In the genomic region with DNA sequence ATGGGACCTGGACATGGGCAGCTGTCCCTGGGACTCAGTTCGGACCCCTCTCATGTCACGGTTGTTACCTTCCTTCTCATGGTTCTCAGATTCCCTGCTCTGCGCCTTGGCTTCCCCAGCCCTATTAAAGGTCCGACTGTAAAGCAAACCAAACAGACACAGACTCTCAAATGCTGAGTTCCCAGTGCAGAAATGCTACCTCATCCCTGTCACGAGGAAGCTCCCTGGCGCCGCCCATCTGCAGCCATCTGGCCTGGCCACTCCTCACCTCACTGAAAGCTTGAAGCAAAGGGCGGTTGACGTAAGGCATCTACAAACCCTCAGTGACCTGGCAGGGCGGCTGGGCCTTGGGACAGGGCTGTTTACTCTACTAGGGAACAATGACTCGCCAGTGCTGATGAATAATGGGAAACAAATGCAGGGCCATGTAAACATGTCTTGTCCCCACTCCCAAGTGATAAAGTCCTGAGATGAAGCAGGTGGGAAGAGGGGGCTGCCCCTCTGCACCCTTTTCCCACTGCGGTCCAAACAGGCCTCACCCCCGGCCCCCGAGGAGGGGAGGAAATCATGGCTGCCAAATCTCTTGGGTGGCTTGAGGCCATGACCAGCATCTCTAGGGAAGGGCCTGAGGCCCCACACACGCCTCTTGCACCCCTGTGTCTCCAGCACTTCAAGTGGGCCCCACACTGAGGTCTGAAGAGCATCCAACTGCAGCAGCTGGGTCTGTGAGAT, we compare ENCODE assay signal across 10 cellular contexts. TPM values are rescaled to one million over a fixed set of nuclear protein-coding genes. Genes with fewer than 3 reads are reported as not detected.
DNase-seq lines count a peak whose midpoint lies in the region; ATAC-seq, FAIRE-seq and TF ChIP-seq lines count a peak whose summit lies in the region.
"Had no signal": no experiment of that assay in that cellular context is flagged by ENCODE, and none has a peak within 500 bp of the region (broad histone marks: within the 10 kb centered on the region; RNA-seq: fewer than 3 reads in every experiment).

No MANE protein-coding gene starts in this region.

- 62% methylated on average over 7 of the region's 15 CpGs; no CpG with 5 or more reads in 1 of the 2 donors for WGBS in gastroesophageal sphincter (ENCODE audit: low coverage in 1 of 2), 2 donors
- 27 to 58% (median 42%) methylated on average over 12 to 15 of the region's 15 CpGs for WGBS in small intestine, 3 donors

- DNase-seq in HCT116 (ENCODE audit: low read depth, low spot score) (no peak), PC-9 (peak; percentile 61 to 83), small intestine (peak; percentile 69), posterior cingulate gyrus (no peak)
- DNase-seq: activated gamma-delta T cell treated with Interleukin-2 at 50 U/mL for 16 hours had no signal

- intact Hi-C loops in HCT116 (cut with micrococcal nuclease), result no loop called here
- intact Hi-C loops in PC-9 (cut with micrococcal nuclease; ENCODE audit: unreplicated experiment), result no loop called here
- intact Hi-C loops in posterior cingulate gyrus (cut with DNase I), result no loop called here

- H2AFZ ChIP-seq in HCT116 (ENCODE audit: low read depth, low read length, poor library complexity, severe bottlenecking) (no peak overlapping the region), PC-9 (no peak overlapping the region)

- H4K20me1 ChIP-seq in HCT116 (ENCODE audit: insufficient read depth) (no peaks in the 10 kb centered on the region), PC-9 (ENCODE audit: insufficient read depth) (no peaks in the 10 kb centered on the region; the same call in 1 of the 2 replicates)

- TF ChIP-seq CTCF in HCT116 (IDR thresholded peaks at IDR 0.05 in 2 of 3, conservative IDR thresholded peaks at IDR 0.05 in 1 of 3; ENCODE audit: borderline replicate concordance in 1 of 3, insufficient read depth in 1 of 3, low read depth in 2 of 3, low read length in 2 of 3), result no peak
- TF ChIP-seq CTCF in PC-9 (conservative IDR thresholded peaks at IDR 0.05), result no peak
- peak in 2 of 4 experiments; percentile 4 to 29 for TF ChIP-seq CTCF in gastroesophageal sphincter (IDR thresholded peaks at IDR 0.05)

- FAIRE-seq in small intestine (lab: Jason Lieb, UNC), result no peak
- FAIRE-seq: GM18507 had no signal

- TF ChIP-seq EP300 in gastroesophageal sphincter (IDR thresholded peaks at IDR 0.05), result no peak

- H3K4me2 ChIP-seq in HCT116 (ENCODE audit: low read length), result peak overlapping the region; percentile 13
- H3K4me2 ChIP-seq in PC-9, result no peak overlapping the region

- no peak for TF ChIP-seq POLR2A in HCT116 (IDR thresholded peaks at IDR 0.05; ENCODE audit: borderline replicate concordance, extremely low read depth, insufficient read depth, insufficient read length)
- TF ChIP-seq POLR2A in gastroesophageal sphincter (IDR thresholded peaks at IDR 0.05), result no peak

- H3K79me2 ChIP-seq in HCT116 (ENCODE audit: insufficient read depth, low read length) (no peaks in the 10 kb centered on the region), PC-9 (ENCODE audit: low read depth) (no peaks in the 10 kb centered on the region)

- H3K27me3 ChIP-seq in HCT116 (ENCODE audit: insufficient read depth, low read length) (no peaks in the 10 kb centered on the region), PC-9 (ENCODE audit: insufficient read depth, low read depth) (peaks cover 50% of the 10 kb centered on the region), gastroesophageal sphincter (no peaks in the 10 kb centered on the region), small intestine (ENCODE audit: control insufficient read depth in 2 of 2, insufficient read depth in 2 of 2, low read length in 2 of 2) (no peaks in the 10 kb centered on the region)

- H3K9ac ChIP-seq in HCT116 (ENCODE audit: low read length), result no peak overlapping the region

- H3K9me3 ChIP-seq in HCT116 (ENCODE audit: control insufficient read depth in 1 of 2, insufficient read depth in 1 of 2, low read depth in 1 of 2, low read length in 2 of 2) (no peaks in the 10 kb centered on the region), PC-9 (ENCODE audit: insufficient read depth, low read depth) (no peaks in the 10 kb centered on the region), gastroesophageal sphincter (no peaks in the 10 kb centered on the region), small intestine (ENCODE audit: control insufficient read depth, low read depth) (no peaks in the 10 kb centered on the region)

- H3K36me3 ChIP-seq in HCT116 (ENCODE audit: control insufficient read depth in 1 of 2, insufficient read depth in 2 of 2, low read length in 2 of 2) (no peaks in the 10 kb centered on the region), PC-9 (ENCODE audit: low read depth) (no peaks in the 10 kb centered on the region), gastroesophageal sphincter (no peaks in the 10 kb centered on the region), small intestine (ENCODE audit: control insufficient read depth in 2 of 2, insufficient read depth in 2 of 2, low read length in 2 of 2) (no peaks in the 10 kb centered on the region)

- POLR2A ChIA-PET in HCT116 (lab: Charles Lee) (no interaction called here), PC-9 (lab: Charles Lee; ENCODE audit: unreplicated experiment) (no interaction called here)

- H3F3A ChIP-seq in PC-9 (ENCODE audit: insufficient read depth, low read depth), result no peaks in the 10 kb centered on the region

- peak; percentile 57 for ATAC-seq in HCT116
- peak; percentile 83 for ATAC-seq in gastroesophageal sphincter
- no peak for ATAC-seq in HG03159 (IDR thresholded peaks at IDR 0.05; ENCODE audit: unreplicated experiment)
- ATAC-seq in GM19467 (IDR thresholded peaks at IDR 0.05; ENCODE audit: unreplicated experiment), result no peak
- no peak for ATAC-seq in GM19452 (IDR thresholded peaks at IDR 0.05; ENCODE audit: unreplicated experiment)

- H3K9me2 ChIP-seq in HCT116 (ENCODE audit: insufficient read depth) (no peaks in the 10 kb centered on the region), PC-9 (ENCODE audit: insufficient read depth) (no peaks in the 10 kb centered on the region)

- H3K4me1 ChIP-seq in HCT116 (ENCODE audit: control insufficient read depth in 1 of 2, insufficient read depth in 2 of 2, low read length in 2 of 2) (peaks cover 0 to 14% of the 10 kb centered on the region in 2 experiments; a peak in 2 of 4 replicates), PC-9 (replicated peaks; ENCODE audit: insufficient read depth) (no peaks in the 10 kb centered on the region), gastroesophageal sphincter (peaks cover 17 to 99% (median 89%) of the 10 kb centered on the region in 3 donors), small intestine (ENCODE audit: control insufficient read depth in 2 of 2, insufficient read depth in 1 of 2, low read depth in 1 of 2, low read length in 1 of 2) (peaks cover 0 to 4% of the 10 kb centered on the region in 2 donors)

- no peak for TF ChIP-seq RAD21 in HCT116 (IDR thresholded peaks at IDR 0.05; ENCODE audit: low read depth)

- CTCF ChIA-PET in HCT116 (lab: Charles Lee) (no interaction called here), PC-9 (lab: Charles Lee) (interaction anchor here (0.6 to 0.9 kb wide), 2 partner anchors 62 to 1067 kb away, joined by 3 read pairs; no protein-coding TSS in a partner anchor)

- H3K27ac ChIP-seq in HCT116 (ENCODE audit: low read depth, low read length) (no peak overlapping the region), PC-9 (no peak overlapping the region), gastroesophageal sphincter (peak overlapping the region; percentile 45 to 89 (median 84)), small intestine (ENCODE audit: low read depth in 1 of 2, low read length in 1 of 2) (peak overlapping the region in 1 of 2 donors; percentile 85)

- H3K4me3 ChIP-seq in HCT116 (replicated peaks in 1 of 2; ENCODE audit: low read depth in 1 of 2, low read length in 2 of 2), result no peak overlapping the region
- H3K4me3 ChIP-seq in PC-9, result no peak overlapping the region
- no peak overlapping the region for H3K4me3 ChIP-seq in gastroesophageal sphincter
- no peak overlapping the region for H3K4me3 ChIP-seq in small intestine (ENCODE audit: low read depth in 1 of 2, low read length in 2 of 2)

- BruUV-seq in HCT116 (replicated peaks; lab: Mats Ljungman, UMichigan) (no TSS peak), PC-9 (replicated peaks; lab: Mats Ljungman, UMichigan) (no TSS peak)

- RAD21 ChIA-PET in HCT116 (lab: Charles Lee; ENCODE audit: low non-redundant PET in 1 of 2, low total read pairs in 2 of 2, uncharacterized antibody in 2 of 2, unreplicated experiment in 2 of 2), result no interaction called here

TF ChIP-seq in HCT116, 20 proteins besides CTCF, POLR2A, EP300 and RAD21 (continues in another document):
- TF ChIP-seq SRF (IDR thresholded peaks at IDR 0.05; ENCODE audit: low read depth) (no peak), EZH2phosphoT487 (IDR thresholded peaks at IDR 0.05; ENCODE audit: borderline replicate concordance) (no peak), ZFX (IDR thresholded peaks at IDR 0.05) (no peak), SP1 (IDR thresholded peaks at IDR 0.05; ENCODE audit: low read depth) (no peak), CBX3 (IDR thresholded peaks at IDR 0.05; ENCODE audit: low read depth) (no peak), SIN3A (IDR thresholded peaks at IDR 0.05; ENCODE audit: low read depth) (no peak), TCF7L2 (IDR thresholded peaks at IDR 0.05; ENCODE audit: borderline replicate concordance, extremely low read depth, insufficient read depth, insufficient read length) (no peak), YY1 (IDR thresholded peaks at IDR 0.05; ENCODE audit: extremely low read depth, insufficient replicate concordance, low read depth, low read length) (no peak), ELF1 (IDR thresholded peaks at IDR 0.05; ENCODE audit: borderline replicate concordance, low read depth) (no peak)
- TF ChIP-seq, protein P1, sequence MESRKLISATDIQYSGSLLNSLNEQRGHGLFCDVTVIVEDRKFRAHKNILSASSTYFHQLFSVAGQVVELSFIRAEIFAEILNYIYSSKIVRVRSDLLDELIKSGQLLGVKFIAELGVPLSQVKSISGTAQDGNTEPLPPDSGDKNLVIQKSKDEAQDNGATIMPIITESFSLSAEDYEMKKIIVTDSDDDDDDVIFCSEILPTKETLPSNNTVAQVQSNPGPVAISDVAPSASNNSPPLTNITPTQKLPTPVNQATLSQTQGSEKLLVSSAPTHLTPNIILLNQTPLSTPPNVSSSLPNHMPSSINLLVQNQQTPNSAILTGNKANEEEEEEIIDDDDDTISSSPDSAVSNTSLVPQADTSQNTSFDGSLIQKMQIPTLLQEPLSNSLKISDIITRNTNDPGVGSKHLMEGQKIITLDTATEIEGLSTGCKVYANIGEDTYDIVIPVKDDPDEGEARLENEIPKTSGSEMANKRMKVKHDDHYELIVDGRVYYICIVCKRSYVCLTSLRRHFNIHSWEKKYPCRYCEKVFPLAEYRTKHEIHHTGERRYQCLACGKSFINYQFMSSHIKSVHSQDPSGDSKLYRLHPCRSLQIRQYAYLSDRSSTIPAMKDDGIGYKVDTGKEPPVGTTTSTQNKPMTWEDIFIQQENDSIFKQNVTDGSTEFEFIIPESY (IDR thresholded peaks at IDR 0.05; ENCODE audit: extremely low read depth, insufficient replicate concordance, low read length), result no peak

RNA-seq across cellular contexts. Expression of a gene that starts 49.3 kb away (rescaled TPM):
- 3.9 TPM for total RNA-seq in HCT116 (2021; ENCODE audit: unreplicated experiment)
- polyA plus RNA-seq in HCT116 (2012), result 1.9 and 3.1 TPM in 2 replicates
- total RNA-seq in PC-9 (2021), result not detected in 2 replicates
- 100 to 1,000 TPM in 2 of 4 donors, 10 to 100 TPM in 2; 37.3 to 107 (median 75.9) TPM for total RNA-seq in gastroesophageal sphincter
- polyA plus RNA-seq in small intestine, result 1 to 10 TPM in 1 of 3 donors, under 1 TPM in 2; 0.45 to 5.4 (median 0.54) TPM

Comparison
In these comparisons a context has a peak if more than half of its experiments do, and no peak if none do; other contexts are left out.
1. ATAC-seq: peak in HCT116 (single experiment) and gastroesophageal sphincter (single experiment); none in HG03159 (single experiment), GM19467 (single experiment) and GM19452 (single experiment).
2. DNase-seq: peak in PC-9 (2 of 2) and small intestine (single experiment); none in HCT116 (single experiment) and posterior cingulate gyrus (0 of 10).
3. H3K27ac ChIP-seq: peak in gastroesophageal sphincter (4 of 4); none in HCT116 (single experiment) and PC-9 (single experiment).